In the genomic region with DNA sequence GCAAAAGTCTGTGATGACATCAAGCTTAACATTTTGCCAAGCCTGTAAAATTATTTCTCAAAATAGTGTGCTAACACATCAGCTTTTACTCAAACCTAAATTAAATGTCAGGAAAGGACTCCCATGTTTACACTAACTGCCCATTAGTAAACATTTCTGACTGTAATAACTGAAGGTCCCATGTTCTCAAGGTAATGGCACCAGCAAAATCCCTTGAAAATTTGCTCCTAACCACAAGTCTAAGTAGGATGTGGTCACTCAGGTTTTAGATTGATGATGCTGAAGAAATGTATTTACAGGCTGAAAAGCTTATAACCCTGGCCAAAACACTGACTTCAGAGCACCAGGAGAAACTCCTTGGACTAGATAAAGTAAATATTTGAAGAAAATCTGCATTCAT, we compare ENCODE assay signal across 14 cellular contexts. TPM values are rescaled to one million over a fixed set of nuclear protein-coding genes. Genes with fewer than 3 reads are reported as not detected.
DNase-seq lines count a peak whose midpoint lies in the region; ATAC-seq and TF ChIP-seq lines count a peak whose summit lies in the region.
"Had no signal": no experiment of that assay in that cellular context is flagged by ENCODE, and none has a peak within 500 bp of the region (broad histone marks: within the 10 kb centered on the region; RNA-seq: fewer than 3 reads in every experiment).

No MANE protein-coding gene starts in this region.

- CTCF ChIA-PET in activated CD4-positive, alpha-beta T cell treated with anti-CD3 and anti-CD28 coated beads, Interleukin-2, amount 10 ng/mL, durations not matched to agents 7 days and 5 days (lab: Charles Lee), result interaction anchor here (1.1 to 3.4 kb wide), 4 partner anchors 10 to 80 kb away, joined by 3 to 16 read pairs (median 5); no protein-coding TSS in a partner anchor

- peaks cover 29% of the 10 kb centered on the region for H3K9me3 Mint-ChIP-seq in activated CD4-positive, alpha-beta T cell treated with anti-CD3 and anti-CD28 coated beads, Interleukin-2, amount 10 ng/mL, durations not matched to agents 7 days and 5 days
- H3K9me3 Mint-ChIP-seq in activated naive CD8-positive, alpha-beta T cell treated with anti-CD3 and anti-CD28 coated beads, Interleukin-2, amount 10 ng/mL, durations not matched to agents 7 days and 5 days, result peaks cover 10% of the 10 kb centered on the region
- H3K9me3 Mint-ChIP-seq in naive thymus-derived CD8-positive, alpha-beta T cell, result peaks cover 0 to 10% (median 0%) of the 10 kb centered on the region in 9 donors

- H3K27me3 Mint-ChIP-seq in activated CD4-positive, alpha-beta T cell treated with anti-CD3 and anti-CD28 coated beads, Interleukin-2, amount 10 ng/mL, durations not matched to agents 7 days and 5 days, result no peaks in the 10 kb centered on the region
- no peaks in the 10 kb centered on the region for H3K27me3 Mint-ChIP-seq in activated naive CD8-positive, alpha-beta T cell treated with anti-CD3 and anti-CD28 coated beads, Interleukin-2, amount 10 ng/mL, durations not matched to agents 7 days and 5 days
- H3K27me3 Mint-ChIP-seq in naive thymus-derived CD8-positive, alpha-beta T cell, result no peaks in the 10 kb centered on the region

- H3K27ac Mint-ChIP-seq in activated CD4-positive, alpha-beta T cell treated with anti-CD3 and anti-CD28 coated beads, Interleukin-2, amount 10 ng/mL, durations not matched to agents 7 days and 5 days, result peak overlapping the region; percentile 75
- peak overlapping the region; percentile 77 for H3K27ac Mint-ChIP-seq in activated naive CD8-positive, alpha-beta T cell treated with anti-CD3 and anti-CD28 coated beads, Interleukin-2, amount 10 ng/mL, durations not matched to agents 7 days and 5 days
- H3K27ac Mint-ChIP-seq in naive thymus-derived CD8-positive, alpha-beta T cell, result peak overlapping the region; percentile 14 to 99 (median 92)

- H3K4me1 Mint-ChIP-seq in activated CD4-positive, alpha-beta T cell treated with anti-CD3 and anti-CD28 coated beads, Interleukin-2, amount 10 ng/mL, durations not matched to agents 7 days and 5 days, result peaks cover 91% of the 10 kb centered on the region
- peaks cover 86% of the 10 kb centered on the region for H3K4me1 Mint-ChIP-seq in activated naive CD8-positive, alpha-beta T cell treated with anti-CD3 and anti-CD28 coated beads, Interleukin-2, amount 10 ng/mL, durations not matched to agents 7 days and 5 days
- H3K4me1 Mint-ChIP-seq in naive thymus-derived CD8-positive, alpha-beta T cell, result peaks cover 43 to 96% (median 94%) of the 10 kb centered on the region in 4 donors

- peaks cover 81% of the 10 kb centered on the region for H3K36me3 Mint-ChIP-seq in activated CD4-positive, alpha-beta T cell treated with anti-CD3 and anti-CD28 coated beads, Interleukin-2, amount 10 ng/mL, durations not matched to agents 7 days and 5 days (ENCODE audit: low read depth)
- peaks cover 49% of the 10 kb centered on the region for H3K36me3 Mint-ChIP-seq in activated naive CD8-positive, alpha-beta T cell treated with anti-CD3 and anti-CD28 coated beads, Interleukin-2, amount 10 ng/mL, durations not matched to agents 7 days and 5 days
- peaks cover 18 to 49% (median 48%) of the 10 kb centered on the region in 3 donors for H3K36me3 Mint-ChIP-seq in naive thymus-derived CD8-positive, alpha-beta T cell

- DNase-seq in activated CD4-positive, alpha-beta T cell treated with anti-CD3 and anti-CD28 coated beads, Interleukin-2, amount 10 ng/mL, durations not matched to agents 7 days and 5 days, result no peak
- DNase-seq in activated CD4-positive, alpha-beta T cell treated with anti-CD3 and anti-CD28 coated beads for 1 hour, result no peak
- DNase-seq in HFF-Myc (ENCODE audit: extremely low read depth, low read depth) (peak; percentile 83), NCI-H1694 treated with DMSO at 0.1 percent for 48 hours (lab: John Stamatoyannopoulos, UW) (no peak), NCI-H1417 (lab: John Stamatoyannopoulos, UW) (no peak)
- no peak for DNase-seq in activated naive CD8-positive, alpha-beta T cell treated with anti-CD3 and anti-CD28 coated beads, Interleukin-2, amount 10 ng/mL, durations not matched to agents 7 days and 5 days
- no peak for DNase-seq in naive thymus-derived CD8-positive, alpha-beta T cell
- DNase-seq: adrenal gland, left cardiac atrium, midbrain, NCI-H1930, NCI-H446 treated with DMSO at 0.1 percent for 48 hours, uterus had no signal

- TF ChIP-seq CTCF in HFF-Myc (IDR thresholded peaks at IDR 0.05; ENCODE audit: low read depth, low read length, missing control alignments), result no peak

- no peak overlapping the region for H3K4me3 Mint-ChIP-seq in activated CD4-positive, alpha-beta T cell treated with anti-CD3 and anti-CD28 coated beads, Interleukin-2, amount 10 ng/mL, durations not matched to agents 7 days and 5 days
- peak overlapping the region; percentile 56 for H3K4me3 Mint-ChIP-seq in activated naive CD8-positive, alpha-beta T cell treated with anti-CD3 and anti-CD28 coated beads, Interleukin-2, amount 10 ng/mL, durations not matched to agents 7 days and 5 days
- H3K4me3 Mint-ChIP-seq in naive thymus-derived CD8-positive, alpha-beta T cell, result peak overlapping the region in 6 of 10 donors; percentile 42 to 76 (median 56)

- peak; percentile 24 for ATAC-seq in activated naive CD8-positive, alpha-beta T cell treated with anti-CD3 and anti-CD28 coated beads, Interleukin-2, amount 10 ng/mL, durations not matched to agents 7 days and 5 days (ENCODE audit: low read depth)
- ATAC-seq in naive thymus-derived CD8-positive, alpha-beta T cell, result no peak
- no peak for ATAC-seq in GM21447 (IDR thresholded peaks at IDR 0.05; ENCODE audit: unreplicated experiment)
- ATAC-seq: left cardiac atrium had no signal

- H3K4me3 ChIP-seq in HFF-Myc (replicated peaks; ENCODE audit: low read depth, low read length), result no peak overlapping the region
- H3K4me3 ChIP-seq: adrenal gland, uterus had no signal

- POLR2A ChIA-PET in activated CD4-positive, alpha-beta T cell treated with anti-CD3 and anti-CD28 coated beads, Interleukin-2, amount 10 ng/mL, durations not matched to agents 7 days and 5 days (lab: Charles Lee), result no interaction called here
- POLR2A ChIA-PET in activated naive CD8-positive, alpha-beta T cell treated with anti-CD3 and anti-CD28 coated beads, Interleukin-2, amount 10 ng/mL, durations not matched to agents 7 days and 5 days (lab: Charles Lee), result interaction anchor here (0.6 to 2.3 kb wide), 9 partner anchors 10 to 45 kb away, joined by 3 to 11 read pairs (median 5); a partner anchor contains a TSS
- POLR2A ChIA-PET in naive thymus-derived CD8-positive, alpha-beta T cell (lab: Charles Lee), result interaction anchor here (0.7 to 3.9 kb wide), 6 partner anchors 11 to 35 kb away, joined by 3 to 19 read pairs (median 4); no protein-coding TSS in a partner anchor

RNA-seq across cellular contexts. Expression of a gene that starts 33.0 kb away (rescaled TPM):
- total RNA-seq in activated CD4-positive, alpha-beta T cell treated with anti-CD3 and anti-CD28 coated beads, Interleukin-2, amount 10 ng/mL, durations not matched to agents 7 days and 5 days, result 10 to 100 TPM; 59.4 to 61.6 TPM
- total RNA-seq in activated naive CD8-positive, alpha-beta T cell treated with anti-CD3 and anti-CD28 coated beads, Interleukin-2, amount 10 ng/mL, durations not matched to agents 7 days and 5 days, result 10 to 100 TPM; 61.7 to 65.8 TPM
- 100 to 1,000 TPM; 116 to 126 TPM for total RNA-seq in naive thymus-derived CD8-positive, alpha-beta T cell
- polyA plus RNA-seq in naive thymus-derived CD8-positive, alpha-beta T cell, result 10 to 100 TPM; 17.5 to 29.3 (median 21.7) TPM
